1 cellular context compared by ENCODE assay signal in the genomic region with DNA sequence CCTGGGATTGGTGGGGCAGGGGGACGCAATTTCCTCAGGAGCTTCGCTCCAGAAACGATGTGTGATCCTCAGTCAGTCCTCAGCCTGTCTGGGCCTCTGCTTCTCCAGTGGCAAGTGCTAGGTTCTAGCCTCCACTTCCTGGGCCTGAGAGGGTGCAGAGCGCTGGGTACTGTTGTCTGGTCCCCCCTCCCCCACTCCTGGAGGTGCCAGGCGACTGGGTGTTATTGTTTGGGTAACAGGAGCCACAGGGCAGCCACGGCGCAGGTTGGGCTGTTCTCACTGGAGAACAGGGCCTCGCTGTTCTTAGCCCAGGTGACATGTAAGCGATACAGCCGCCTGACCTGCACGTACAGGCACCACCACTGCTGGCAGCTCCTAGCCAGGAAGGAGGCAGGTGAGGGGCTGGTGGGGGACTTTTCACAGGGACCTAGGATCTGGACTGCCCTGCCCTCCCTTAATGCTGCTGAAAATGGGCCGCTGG.
TF ChIP-seq lines count a peak whose summit lies in the region.

No MANE protein-coding gene starts in this region.

TF ChIP-seq in H1, 55 proteins besides CTCF, POLR2A, EP300 and RAD21 (continued from another document):
- TF ChIP-seq SIN3A (conservative IDR thresholded peaks at IDR 0.05 in 1 of 2, IDR thresholded peaks at IDR 0.05 in 1 of 2; ENCODE audit: low read depth in 1 of 2, low read length in 2 of 2) (no peak), JUN (IDR thresholded peaks at IDR 0.05; ENCODE audit: low read depth, low read length) (no peak), TBP (IDR thresholded peaks at IDR 0.05; ENCODE audit: low read depth, low read length) (no peak), RNF2 (IDR thresholded peaks at IDR 0.05; ENCODE audit: borderline replicate concordance, low read depth, low read length, missing control alignments, poor library complexity, severe bottlenecking) (no peak), CHD2 (IDR thresholded peaks at IDR 0.05; ENCODE audit: low read length) (no peak)
- TF ChIP-seq, protein P1, sequence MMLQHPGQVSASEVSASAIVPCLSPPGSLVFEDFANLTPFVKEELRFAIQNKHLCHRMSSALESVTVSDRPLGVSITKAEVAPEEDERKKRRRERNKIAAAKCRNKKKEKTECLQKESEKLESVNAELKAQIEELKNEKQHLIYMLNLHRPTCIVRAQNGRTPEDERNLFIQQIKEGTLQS (IDR thresholded peaks at IDR 0.05; ENCODE audit: insufficient read depth, low read depth, low read length): no peak
- TF ChIP-seq, protein P2, sequence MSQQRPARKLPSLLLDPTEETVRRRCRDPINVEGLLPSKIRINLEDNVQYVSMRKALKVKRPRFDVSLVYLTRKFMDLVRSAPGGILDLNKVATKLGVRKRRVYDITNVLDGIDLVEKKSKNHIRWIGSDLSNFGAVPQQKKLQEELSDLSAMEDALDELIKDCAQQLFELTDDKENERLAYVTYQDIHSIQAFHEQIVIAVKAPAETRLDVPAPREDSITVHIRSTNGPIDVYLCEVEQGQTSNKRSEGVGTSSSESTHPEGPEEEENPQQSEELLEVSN (IDR thresholded peaks at IDR 0.05): no peak
TF ChIP-seq in H1: peak in this region for 0.
